ENCODE assay signal across 8 cellular contexts in genomic region chr11:59273008-59273841, GRCh38.
A peak's percentile ranks its signal among the peaks of the same experiment; 100 is the strongest.
DNase-seq lines count a peak whose midpoint lies in the region; ATAC-seq and TF ChIP-seq lines count a peak whose summit lies in the region.

No MANE protein-coding gene starts in this region.

- no peaks in the 10 kb centered on the region for H3K27me3 Mint-ChIP-seq in activated T-cell treated with anti-CD3 and anti-CD28 coated beads, Interleukin-2, amount 50 U/mL, for 4 hours (ENCODE audit: low read depth)

- TF ChIP-seq POLR2A in lower leg skin (IDR thresholded peaks at IDR 0.05) = no peak

- intact Hi-C loops in lower leg skin (cut with DNase I; ENCODE audit: low total_unique reads) = no loop called here

- H3K4me1 Mint-ChIP-seq in activated T-cell treated with anti-CD3 and anti-CD28 coated beads, Interleukin-2, amount 50 U/mL, for 4 hours (ENCODE audit: low read depth) = peaks cover 36% of the 10 kb centered on the region

- no peak overlapping the region for H3K4me3 Mint-ChIP-seq in activated T-cell treated with anti-CD3 and anti-CD28 coated beads, Interleukin-2, amount 50 U/mL, for 4 hours

- H3K9me3 Mint-ChIP-seq in activated T-cell treated with anti-CD3 and anti-CD28 coated beads, Interleukin-2, amount 50 U/mL, for 4 hours = no peaks in the 10 kb centered on the region

- H3K4me3 ChIP-seq in lower leg skin (ENCODE audit: low read depth, poor library complexity, severe bottlenecking) = no peak overlapping the region

- WGBS in lower leg skin, 2 donors = 71 to 74% methylated on average over 5 of the region's 5 CpGs

- TF ChIP-seq CTCF in lower leg skin (IDR thresholded peaks at IDR 0.05) = no peak

- DNase-seq in DMS153 treated with DMSO at 0.1 percent for 48 hours (lab: John Stamatoyannopoulos, UW; ENCODE audit: unreplicated experiment) = peak; percentile 3
- DNase-seq in central memory CD4-positive, alpha-beta T cell = peak; percentile 22
- DNase-seq in H4 (ENCODE audit: low spot score) = no peak
- no peak for DNase-seq in lower leg skin (ENCODE audit: low spot score in 2 of 2)
- DNase-seq in stimulated activated naive CD4-positive, alpha-beta T cell treated with Interleukin-2 at 50 U/mL for 16 hours (lab: John Stamatoyannopoulos, UW) = no peak
- no peak for DNase-seq in activated T-cell treated with anti-CD3 and anti-CD28 coated beads, Interleukin-2, amount 50 U/mL, for 4 hours

- ATAC-seq in GM19468 (IDR thresholded peaks at IDR 0.05; ENCODE audit: extremely low read depth, unreplicated experiment) (peak; percentile 94), HG03460 (IDR thresholded peaks at IDR 0.05; ENCODE audit: unreplicated experiment) (peak; percentile 89)
- no peak for ATAC-seq in activated T-cell treated with anti-CD3 and anti-CD28 coated beads, Interleukin-2, amount 50 U/mL, for 4 hours

- no peaks in the 10 kb centered on the region for H3K36me3 Mint-ChIP-seq in activated T-cell treated with anti-CD3 and anti-CD28 coated beads, Interleukin-2, amount 50 U/mL, for 4 hours (ENCODE audit: insufficient read depth)

Comparison
In these comparisons a context has a peak if more than half of its experiments do, and no peak if none do; other contexts are left out.
1. DNase-seq: peak in DMS153 treated with DMSO at 0.1 percent for 48 hours (single experiment) and central memory CD4-positive, alpha-beta T cell (single experiment); none in H4 (single experiment), lower leg skin (0 of 2), stimulated activated naive CD4-positive, alpha-beta T cell treated with Interleukin-2 at 50 U/mL for 16 hours (single experiment) and activated T-cell treated with anti-CD3 and anti-CD28 coated beads, Interleukin-2, amount 50 U/mL, for 4 hours (single experiment).
2. ATAC-seq: peak in GM19468 (single experiment) and HG03460 (single experiment); none in activated T-cell treated with anti-CD3 and anti-CD28 coated beads, Interleukin-2, amount 50 U/mL, for 4 hours (0 of 2).